ENCODE assay signal across 1 cellular context in the genomic region with DNA sequence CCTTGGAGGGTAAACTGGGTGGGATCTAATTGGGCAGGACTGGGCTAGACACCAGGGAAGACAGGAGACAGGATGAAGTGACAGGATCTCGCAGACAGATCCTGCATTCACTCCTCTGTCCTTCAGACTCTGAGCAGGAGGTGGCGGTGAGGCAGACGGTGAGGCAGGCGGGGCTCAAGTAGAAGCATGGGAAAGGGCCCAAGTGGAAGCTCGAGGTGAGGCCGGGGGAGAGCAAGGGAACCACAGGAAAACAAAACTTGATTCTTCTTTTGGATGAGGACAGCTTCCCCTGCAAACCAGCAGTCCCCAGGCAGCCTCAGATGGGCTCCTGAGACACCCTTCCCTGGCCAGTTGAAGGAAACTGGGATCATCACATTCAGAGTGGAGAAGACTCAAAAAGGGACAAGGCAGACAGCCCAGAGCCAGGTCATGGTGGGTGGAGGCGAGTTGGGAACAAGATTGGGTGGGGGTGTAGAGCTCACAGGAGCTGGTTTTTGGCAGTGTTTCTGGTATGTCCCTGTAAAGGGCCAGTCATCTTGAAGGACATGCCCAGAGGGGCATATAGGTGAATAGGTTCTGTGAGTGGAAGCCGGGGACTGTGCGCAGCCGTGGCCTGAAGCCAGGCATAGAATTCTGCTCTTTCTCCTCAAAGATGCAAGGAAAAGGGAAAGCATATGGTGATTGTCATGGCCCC.
TF ChIP-seq lines count a peak whose summit lies in the region.

No MANE protein-coding gene starts in this region.

TF ChIP-seq in IMR-90, 13 proteins besides CTCF, POLR2A, EP300 and RAD21:
- TF ChIP-seq CHD1 (IDR thresholded peaks at IDR 0.05; ENCODE audit: low read depth, low read length) (no peak), RFX5 (IDR thresholded peaks at IDR 0.05; ENCODE audit: low read depth, low read length) (no peak), RCOR1 (IDR thresholded peaks at IDR 0.05; ENCODE audit: insufficient replicate concordance, low read length) (no peak), MXI1 (IDR thresholded peaks at IDR 0.05; ENCODE audit: borderline replicate concordance, low read depth, low read length) (no peak), CEBPB (IDR thresholded peaks at IDR 0.05; ENCODE audit: low read depth, low read length) (no peak), SMC3 (IDR thresholded peaks at IDR 0.05; ENCODE audit: low read depth, low read length) (no peak), FOS (IDR thresholded peaks at IDR 0.05; ENCODE audit: low read depth, low read length) (no peak), MAFK (IDR thresholded peaks at IDR 0.05; ENCODE audit: low read depth, low read length) (no peak), NFE2L2 (IDR thresholded peaks at IDR 0.05; ENCODE audit: low read depth, low read length) (no peak)
- TF ChIP-seq, protein P1, sequence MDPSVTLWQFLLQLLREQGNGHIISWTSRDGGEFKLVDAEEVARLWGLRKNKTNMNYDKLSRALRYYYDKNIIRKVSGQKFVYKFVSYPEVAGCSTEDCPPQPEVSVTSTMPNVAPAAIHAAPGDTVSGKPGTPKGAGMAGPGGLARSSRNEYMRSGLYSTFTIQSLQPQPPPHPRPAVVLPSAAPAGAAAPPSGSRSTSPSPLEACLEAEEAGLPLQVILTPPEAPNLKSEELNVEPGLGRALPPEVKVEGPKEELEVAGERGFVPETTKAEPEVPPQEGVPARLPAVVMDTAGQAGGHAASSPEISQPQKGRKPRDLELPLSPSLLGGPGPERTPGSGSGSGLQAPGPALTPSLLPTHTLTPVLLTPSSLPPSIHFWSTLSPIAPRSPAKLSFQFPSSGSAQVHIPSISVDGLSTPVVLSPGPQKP (IDR thresholded peaks at IDR 0.05; ENCODE audit: borderline replicate concordance, low read depth, low read length) = no peak
